Comparison of ENCODE assay signal across 7 cellular contexts in genomic region chr1:25616080-25616931, GRCh38. TPM values are rescaled to one million over a fixed set of nuclear protein-coding genes. Genes with fewer than 3 reads are reported as not detected.
DNase-seq lines count a peak whose midpoint lies in the region; ATAC-seq and TF ChIP-seq lines count a peak whose summit lies in the region.

TSS of gene MAN1C1 (plus strand) at chr1:25616791. CDS start at chr1:25617798, 1,007 bp downstream.

- no peaks in the 10 kb centered on the region for H3K79me2 ChIP-seq in mammary epithelial cell (ENCODE audit: insufficient read depth, low read length)

- peaks cover 18% of the 10 kb centered on the region for H3K4me1 ChIP-seq in mammary epithelial cell (ENCODE audit: insufficient read depth, low read length)

- peak; percentile 61 for ATAC-seq in HG02943 (IDR thresholded peaks at IDR 0.05; ENCODE audit: low read depth, unreplicated experiment)

- H3K27me3 ChIP-seq in mammary epithelial cell (ENCODE audit: insufficient read depth, low read length) = peaks cover 27% of the 10 kb centered on the region

- in situ Hi-C loops in GM13976 (cut with MboI; ENCODE audit: low sequenced_read_pairs, unreplicated experiment) (no loop called here), mammary epithelial cell (cut with MboI; ENCODE audit: low sequenced_read_pairs in 2 of 2) (no loop called here)

- H4K20me1 ChIP-seq in mammary epithelial cell (ENCODE audit: insufficient read depth, low read length) = no peaks in the 10 kb centered on the region

- no TSS peak for BruUV-seq in mammary epithelial cell (replicated peaks; lab: Mats Ljungman, UMichigan)

- dilution Hi-C loops in mammary epithelial cell (cut with HindIII; ENCODE audit: low sequenced_read_pairs) = no loop called here

- no peak within 1 kb of the TSS for H3K9ac ChIP-seq in mammary epithelial cell (ENCODE audit: insufficient read depth, low read length)

- CTCF ChIA-PET in mammary epithelial cell (lab: Charles Lee; ENCODE audit: low non-redundant PET) = no interaction called here

- no peaks in the 10 kb centered on the region for H3K9me3 ChIP-seq in mammary epithelial cell (replicated peaks; ENCODE audit: insufficient read depth, low read length)

- peak within 1 kb of the TSS; percentile 33 to 56 (median 50) for H3K4me3 ChIP-seq in mammary epithelial cell (replicated peaks in 1 of 3; ENCODE audit: insufficient read depth in 1 of 3, low read depth in 2 of 3, low read length in 3 of 3)
- peak within 1 kb of the TSS; percentile 63 to 84 (median 70) for H3K4me3 ChIP-seq in skin epidermis

- no peak for TF ChIP-seq CTCF in GM13976 (IDR thresholded peaks at IDR 0.05; ENCODE audit: borderline replicate concordance, control extremely low read depth, extremely low read depth, insufficient read depth, missing control alignments)
- TF ChIP-seq CTCF in VCaP (conservative IDR thresholded peaks at IDR 0.05) = peak; percentile 37; the same call in 1 of the 2 replicates
- TF ChIP-seq CTCF in mammary epithelial cell (conservative IDR thresholded peaks at IDR 0.05 in 1 of 2, IDR thresholded peaks at IDR 0.05 in 1 of 2; ENCODE audit: extremely low read depth in 1 of 2, insufficient read depth in 1 of 2, low read depth in 1 of 2, low read length in 2 of 2) = peak in 1 of 2 donors; percentile 36

- H3K27ac ChIP-seq in VCaP (peak within 1 kb of the TSS; percentile 69), mammary epithelial cell (ENCODE audit: insufficient read depth, low read depth, low read length) (no peak within 1 kb of the TSS), skin epidermis (peak within 1 kb of the TSS; percentile 11 to 84 (median 64))

- intact Hi-C loops in mammary epithelial cell (cut with micrococcal nuclease) = loop anchor here (2.0 kb wide), 1 partner anchor 74 kb away; the partner anchor contains the start of gene LDLRAP1

- 0% methylated on average over 8 of the region's 107 CpGs for WGBS in mammary epithelial cell (ENCODE audit: low coverage, missing lambda C conversion rate)

- H3K36me3 ChIP-seq in mammary epithelial cell (ENCODE audit: insufficient read depth, low read length) = no peaks in the 10 kb centered on the region

- peak; percentile 95 for DNase-seq in GM13976 (ENCODE audit: low spot score)
- DNase-seq in NCI-H2171 (lab: John Stamatoyannopoulos, UW) = peak; percentile 88
- DNase-seq in mammary epithelial cell = peak; percentile 73
- peak; percentile 98 for DNase-seq in iPS-NIHi11 (ENCODE audit: low spot score)

- peak within 1 kb of the TSS; percentile 88 for H2AFZ ChIP-seq in mammary epithelial cell (ENCODE audit: low read depth, low read length)

- H3K4me2 ChIP-seq in mammary epithelial cell (ENCODE audit: insufficient read depth, low read depth, low read length) = peak within 1 kb of the TSS; percentile 98

RNA-seq across cellular contexts. Expression of gene MAN1C1, which starts in this region (rescaled TPM):
- under 1 TPM; 0.07 to 0.33 TPM for total RNA-seq in mammary epithelial cell
- polyA plus RNA-seq in mammary epithelial cell = 0.18 TPM
- not detected for polyA minus RNA-seq in mammary epithelial cell

Comparison
In these comparisons a context has a peak if more than half of its experiments do, and no peak if none do; other contexts are left out.
1. Peak in DNase-seq, H3K4me3 ChIP-seq and H3K4me2 ChIP-seq in mammary epithelial cell; RNA of the gene not detected or under 1 TPM.